1 cellular context compared by ENCODE assay signal in the genomic region with DNA sequence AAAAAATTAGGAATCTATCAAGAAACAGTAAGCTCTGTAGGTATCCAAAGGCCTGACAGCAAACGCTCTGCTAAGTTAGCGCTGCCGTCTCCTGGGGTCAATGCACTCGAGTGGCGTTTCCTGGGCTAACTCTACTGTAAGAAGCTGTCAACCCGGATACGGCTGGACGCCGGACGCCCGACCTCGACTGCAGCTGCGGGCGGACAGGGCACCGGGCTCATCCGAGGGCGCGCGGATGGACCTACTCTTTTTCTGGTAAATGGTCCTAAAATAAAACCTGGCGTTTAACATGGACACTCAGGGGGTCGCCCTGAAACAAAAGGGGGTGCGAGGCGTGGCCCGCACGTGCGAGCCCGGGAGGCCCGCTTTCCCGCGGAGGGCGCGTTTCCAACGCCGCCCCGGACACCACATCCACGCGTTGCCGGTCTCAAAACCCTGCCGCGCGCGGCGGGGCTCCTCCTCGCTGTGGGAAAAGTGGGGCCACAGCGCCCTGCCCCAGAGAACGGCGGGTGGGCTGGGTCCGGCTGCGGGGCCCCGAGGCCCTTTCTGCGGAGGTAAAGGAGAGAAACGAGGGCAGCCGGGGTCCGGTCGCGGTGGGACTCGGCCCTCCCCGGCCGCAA.
TF ChIP-seq lines count a peak whose summit lies in the region.

No MANE protein-coding gene starts in this region.

TF ChIP-seq in K562, 482 proteins besides CTCF, POLR2A, EP300 and RAD21 (continued from another document and continues in another):
- peak in 1 of 2 experiments; percentile 28; a peak in 1 of 4 replicates for TF ChIP-seq UBTF (IDR thresholded peaks at IDR 0.05; ENCODE audit: borderline replicate concordance in 1 of 2, low read depth in 2 of 2, low read length in 2 of 2)
- 0 out of 2 replicates have a peak, but pooled peaks have one; percentile 7 for TF ChIP-seq GATA2 (CRISPR knock-in tag; IDR thresholded peaks at IDR 0.05)
- no peak for TF ChIP-seq ZNF354B (CRISPR knock-in tag; IDR thresholded peaks at IDR 0.05)
- TF ChIP-seq MAFF (IDR thresholded peaks at IDR 0.05; ENCODE audit: low read length), result no peak
- TF ChIP-seq CBX2 (IDR thresholded peaks at IDR 0.05; ENCODE audit: insufficient read depth, low read length, poor library complexity, severe bottlenecking), result no peak
- no peak for TF ChIP-seq ZNF175 (CRISPR knock-in tag; IDR thresholded peaks at IDR 0.05; ENCODE audit: low read depth)
- no peak for TF ChIP-seq ZNF507 (tag; conservative IDR thresholded peaks at IDR 0.05)
- no peak for TF ChIP-seq ZFPM2 (CRISPR knock-in tag; IDR thresholded peaks at IDR 0.05)
- no peak for TF ChIP-seq THAP7 (CRISPR knock-in tag; IDR thresholded peaks at IDR 0.05)
- TF ChIP-seq ESRRA (IDR thresholded peaks at IDR 0.05; ENCODE audit: borderline replicate concordance, low read depth), result no peak
- TF ChIP-seq, protein P1, sequence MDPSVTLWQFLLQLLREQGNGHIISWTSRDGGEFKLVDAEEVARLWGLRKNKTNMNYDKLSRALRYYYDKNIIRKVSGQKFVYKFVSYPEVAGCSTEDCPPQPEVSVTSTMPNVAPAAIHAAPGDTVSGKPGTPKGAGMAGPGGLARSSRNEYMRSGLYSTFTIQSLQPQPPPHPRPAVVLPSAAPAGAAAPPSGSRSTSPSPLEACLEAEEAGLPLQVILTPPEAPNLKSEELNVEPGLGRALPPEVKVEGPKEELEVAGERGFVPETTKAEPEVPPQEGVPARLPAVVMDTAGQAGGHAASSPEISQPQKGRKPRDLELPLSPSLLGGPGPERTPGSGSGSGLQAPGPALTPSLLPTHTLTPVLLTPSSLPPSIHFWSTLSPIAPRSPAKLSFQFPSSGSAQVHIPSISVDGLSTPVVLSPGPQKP (CRISPR knock-in tag; IDR thresholded peaks at IDR 0.05), result no peak
- TF ChIP-seq ELF1 (tag; IDR thresholded peaks at IDR 0.05), result no peak
- TF ChIP-seq, protein P2, sequence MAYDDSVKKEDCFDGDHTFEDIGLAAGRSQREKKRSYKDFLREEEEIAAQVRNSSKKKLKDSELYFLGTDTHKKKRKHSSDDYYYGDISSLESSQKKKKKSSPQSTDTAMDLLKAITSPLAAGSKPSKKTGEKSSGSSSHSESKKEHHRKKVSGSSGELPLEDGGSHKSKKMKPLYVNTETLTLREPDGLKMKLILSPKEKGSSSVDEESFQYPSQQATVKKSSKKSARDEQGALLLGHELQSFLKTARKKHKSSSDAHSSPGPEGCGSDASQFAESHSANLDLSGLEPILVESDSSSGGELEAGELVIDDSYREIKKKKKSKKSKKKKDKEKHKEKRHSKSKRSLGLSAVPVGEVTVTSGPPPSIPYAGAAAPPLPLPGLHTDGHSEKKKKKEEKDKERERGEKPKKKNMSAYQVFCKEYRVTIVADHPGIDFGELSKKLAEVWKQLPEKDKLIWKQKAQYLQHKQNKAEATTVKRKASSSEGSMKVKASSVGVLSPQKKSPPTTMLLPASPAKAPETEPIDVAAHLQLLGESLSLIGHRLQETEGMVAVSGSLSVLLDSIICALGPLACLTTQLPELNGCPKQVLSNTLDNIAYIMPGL (CRISPR knock-in tag; IDR thresholded peaks at IDR 0.05), result no peak
- 0 out of 2 replicates have a peak, but pooled peaks have one; percentile 23 for TF ChIP-seq SNIP1 (IDR thresholded peaks at IDR 0.05; ENCODE audit: low read depth)
- TF ChIP-seq RCOR1 (IDR thresholded peaks at IDR 0.05; ENCODE audit: borderline replicate concordance in 1 of 2, low read depth in 2 of 2, low read length in 2 of 2), result no peak
- no peak for TF ChIP-seq MEF2A (IDR thresholded peaks at IDR 0.05; ENCODE audit: control insufficient read depth, low read depth, low read length)
- TF ChIP-seq CBX1 (IDR thresholded peaks at IDR 0.05; ENCODE audit: low read depth), result no peak
- TF ChIP-seq, protein P3, sequence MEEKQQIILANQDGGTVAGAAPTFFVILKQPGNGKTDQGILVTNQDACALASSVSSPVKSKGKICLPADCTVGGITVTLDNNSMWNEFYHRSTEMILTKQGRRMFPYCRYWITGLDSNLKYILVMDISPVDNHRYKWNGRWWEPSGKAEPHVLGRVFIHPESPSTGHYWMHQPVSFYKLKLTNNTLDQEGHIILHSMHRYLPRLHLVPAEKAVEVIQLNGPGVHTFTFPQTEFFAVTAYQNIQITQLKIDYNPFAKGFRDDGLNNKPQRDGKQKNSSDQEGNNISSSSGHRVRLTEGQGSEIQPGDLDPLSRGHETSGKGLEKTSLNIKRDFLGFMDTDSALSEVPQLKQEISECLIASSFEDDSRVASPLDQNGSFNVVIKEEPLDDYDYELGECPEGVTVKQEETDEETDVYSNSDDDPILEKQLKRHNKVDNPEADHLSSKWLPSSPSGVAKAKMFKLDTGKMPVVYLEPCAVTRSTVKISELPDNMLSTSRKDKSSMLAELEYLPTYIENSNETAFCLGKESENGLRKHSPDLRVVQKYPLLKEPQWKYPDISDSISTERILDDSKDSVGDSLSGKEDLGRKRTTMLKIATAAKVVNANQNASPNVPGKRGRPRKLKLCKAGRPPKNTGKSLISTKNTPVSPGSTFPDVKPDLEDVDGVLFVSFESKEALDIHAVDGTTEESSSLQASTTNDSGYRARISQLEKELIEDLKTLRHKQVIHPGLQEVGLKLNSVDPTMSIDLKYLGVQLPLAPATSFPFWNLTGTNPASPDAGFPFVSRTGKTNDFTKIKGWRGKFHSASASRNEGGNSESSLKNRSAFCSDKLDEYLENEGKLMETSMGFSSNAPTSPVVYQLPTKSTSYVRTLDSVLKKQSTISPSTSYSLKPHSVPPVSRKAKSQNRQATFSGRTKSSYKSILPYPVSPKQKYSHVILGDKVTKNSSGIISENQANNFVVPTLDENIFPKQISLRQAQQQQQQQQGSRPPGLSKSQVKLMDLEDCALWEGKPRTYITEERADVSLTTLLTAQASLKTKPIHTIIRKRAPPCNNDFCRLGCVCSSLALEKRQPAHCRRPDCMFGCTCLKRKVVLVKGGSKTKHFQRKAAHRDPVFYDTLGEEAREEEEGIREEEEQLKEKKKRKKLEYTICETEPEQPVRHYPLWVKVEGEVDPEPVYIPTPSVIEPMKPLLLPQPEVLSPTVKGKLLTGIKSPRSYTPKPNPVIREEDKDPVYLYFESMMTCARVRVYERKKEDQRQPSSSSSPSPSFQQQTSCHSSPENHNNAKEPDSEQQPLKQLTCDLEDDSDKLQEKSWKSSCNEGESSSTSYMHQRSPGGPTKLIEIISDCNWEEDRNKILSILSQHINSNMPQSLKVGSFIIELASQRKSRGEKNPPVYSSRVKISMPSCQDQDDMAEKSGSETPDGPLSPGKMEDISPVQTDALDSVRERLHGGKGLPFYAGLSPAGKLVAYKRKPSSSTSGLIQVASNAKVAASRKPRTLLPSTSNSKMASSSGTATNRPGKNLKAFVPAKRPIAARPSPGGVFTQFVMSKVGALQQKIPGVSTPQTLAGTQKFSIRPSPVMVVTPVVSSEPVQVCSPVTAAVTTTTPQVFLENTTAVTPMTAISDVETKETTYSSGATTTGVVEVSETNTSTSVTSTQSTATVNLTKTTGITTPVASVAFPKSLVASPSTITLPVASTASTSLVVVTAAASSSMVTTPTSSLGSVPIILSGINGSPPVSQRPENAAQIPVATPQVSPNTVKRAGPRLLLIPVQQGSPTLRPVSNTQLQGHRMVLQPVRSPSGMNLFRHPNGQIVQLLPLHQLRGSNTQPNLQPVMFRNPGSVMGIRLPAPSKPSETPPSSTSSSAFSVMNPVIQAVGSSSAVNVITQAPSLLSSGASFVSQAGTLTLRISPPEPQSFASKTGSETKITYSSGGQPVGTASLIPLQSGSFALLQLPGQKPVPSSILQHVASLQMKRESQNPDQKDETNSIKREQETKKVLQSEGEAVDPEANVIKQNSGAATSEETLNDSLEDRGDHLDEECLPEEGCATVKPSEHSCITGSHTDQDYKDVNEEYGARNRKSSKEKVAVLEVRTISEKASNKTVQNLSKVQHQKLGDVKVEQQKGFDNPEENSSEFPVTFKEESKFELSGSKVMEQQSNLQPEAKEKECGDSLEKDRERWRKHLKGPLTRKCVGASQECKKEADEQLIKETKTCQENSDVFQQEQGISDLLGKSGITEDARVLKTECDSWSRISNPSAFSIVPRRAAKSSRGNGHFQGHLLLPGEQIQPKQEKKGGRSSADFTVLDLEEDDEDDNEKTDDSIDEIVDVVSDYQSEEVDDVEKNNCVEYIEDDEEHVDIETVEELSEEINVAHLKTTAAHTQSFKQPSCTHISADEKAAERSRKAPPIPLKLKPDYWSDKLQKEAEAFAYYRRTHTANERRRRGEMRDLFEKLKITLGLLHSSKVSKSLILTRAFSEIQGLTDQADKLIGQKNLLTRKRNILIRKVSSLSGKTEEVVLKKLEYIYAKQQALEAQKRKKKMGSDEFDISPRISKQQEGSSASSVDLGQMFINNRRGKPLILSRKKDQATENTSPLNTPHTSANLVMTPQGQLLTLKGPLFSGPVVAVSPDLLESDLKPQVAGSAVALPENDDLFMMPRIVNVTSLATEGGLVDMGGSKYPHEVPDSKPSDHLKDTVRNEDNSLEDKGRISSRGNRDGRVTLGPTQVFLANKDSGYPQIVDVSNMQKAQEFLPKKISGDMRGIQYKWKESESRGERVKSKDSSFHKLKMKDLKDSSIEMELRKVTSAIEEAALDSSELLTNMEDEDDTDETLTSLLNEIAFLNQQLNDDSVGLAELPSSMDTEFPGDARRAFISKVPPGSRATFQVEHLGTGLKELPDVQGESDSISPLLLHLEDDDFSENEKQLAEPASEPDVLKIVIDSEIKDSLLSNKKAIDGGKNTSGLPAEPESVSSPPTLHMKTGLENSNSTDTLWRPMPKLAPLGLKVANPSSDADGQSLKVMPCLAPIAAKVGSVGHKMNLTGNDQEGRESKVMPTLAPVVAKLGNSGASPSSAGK (IDR thresholded peaks at IDR 0.05), result peak; percentile 66; the same call in 1 of the 2 replicates
- no peak; the same call in 1 of the 2 replicates for TF ChIP-seq ZNF263 (CRISPR knock-in tag; IDR thresholded peaks at IDR 0.05; ENCODE audit: borderline replicate concordance)
- TF ChIP-seq ZNF561 (CRISPR knock-in tag; conservative IDR thresholded peaks at IDR 0.05), result no peak
- 0 out of 2 replicates have a peak, but pooled peaks have one; percentile 13 for TF ChIP-seq ARID1B (IDR thresholded peaks at IDR 0.05)
- TF ChIP-seq, protein P4, sequence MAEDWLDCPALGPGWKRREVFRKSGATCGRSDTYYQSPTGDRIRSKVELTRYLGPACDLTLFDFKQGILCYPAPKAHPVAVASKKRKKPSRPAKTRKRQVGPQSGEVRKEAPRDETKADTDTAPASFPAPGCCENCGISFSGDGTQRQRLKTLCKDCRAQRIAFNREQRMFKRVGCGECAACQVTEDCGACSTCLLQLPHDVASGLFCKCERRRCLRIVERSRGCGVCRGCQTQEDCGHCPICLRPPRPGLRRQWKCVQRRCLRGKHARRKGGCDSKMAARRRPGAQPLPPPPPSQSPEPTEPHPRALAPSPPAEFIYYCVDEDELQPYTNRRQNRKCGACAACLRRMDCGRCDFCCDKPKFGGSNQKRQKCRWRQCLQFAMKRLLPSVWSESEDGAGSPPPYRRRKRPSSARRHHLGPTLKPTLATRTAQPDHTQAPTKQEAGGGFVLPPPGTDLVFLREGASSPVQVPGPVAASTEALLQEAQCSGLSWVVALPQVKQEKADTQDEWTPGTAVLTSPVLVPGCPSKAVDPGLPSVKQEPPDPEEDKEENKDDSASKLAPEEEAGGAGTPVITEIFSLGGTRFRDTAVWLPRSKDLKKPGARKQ (CRISPR knock-in tag; IDR thresholded peaks at IDR 0.05), result no peak
- TF ChIP-seq, protein P5, sequence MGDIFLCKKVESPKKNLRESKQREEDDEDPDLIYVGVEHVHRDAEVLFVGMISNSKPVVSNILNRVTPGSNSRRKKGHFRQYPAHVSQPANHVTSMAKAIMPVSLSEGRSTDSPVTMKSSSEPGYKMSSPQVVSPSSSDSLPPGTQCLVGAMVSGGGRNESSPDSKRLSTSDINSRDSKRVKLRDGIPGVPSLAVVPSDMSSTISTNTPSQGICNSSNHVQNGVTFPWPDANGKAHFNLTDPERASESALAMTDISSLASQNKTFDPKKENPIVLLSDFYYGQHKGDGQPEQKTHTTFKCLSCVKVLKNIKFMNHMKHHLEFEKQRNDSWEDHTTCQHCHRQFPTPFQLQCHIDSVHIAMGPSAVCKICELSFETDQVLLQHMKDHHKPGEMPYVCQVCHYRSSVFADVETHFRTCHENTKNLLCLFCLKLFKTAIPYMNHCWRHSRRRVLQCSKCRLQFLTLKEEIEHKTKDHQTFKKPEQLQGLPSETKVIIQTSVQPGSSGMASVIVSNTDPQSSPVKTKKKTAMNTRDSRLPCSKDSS (IDR thresholded peaks at IDR 0.05; ENCODE audit: low read depth, partially characterized antibody), result no peak
- TF ChIP-seq PBX2 (CRISPR knock-in tag; IDR thresholded peaks at IDR 0.05; ENCODE audit: low read depth), result no peak
- TF ChIP-seq PBX2 (tag; conservative IDR thresholded peaks at IDR 0.05; ENCODE audit: low read depth), result no peak
